ENCODE assay signal across 15 cellular contexts in genomic region chr7:154975984-154976383, GRCh38.
"Had no signal": no experiment of that assay in that cellular context is flagged by ENCODE, and none has a peak within 500 bp of the region (broad histone marks: within the 10 kb centered on the region; RNA-seq: fewer than 3 reads in every experiment).

No MANE protein-coding gene starts in this region.

- H3K27me3 ChIP-seq: adrenal gland, foreskin keratinocyte, heart left ventricle, sigmoid colon, suprapubic skin had no signal

- H3K9me3 ChIP-seq: adrenal gland, heart left ventricle, mucosa of descending colon, sigmoid colon, suprapubic skin had no signal

- H3K4me3 ChIP-seq: adrenal gland, heart left ventricle, mucosa of descending colon, sigmoid colon, suprapubic skin had no signal

- H3K9me3 Mint-ChIP-seq: activated CD4-positive, alpha-beta memory T cell treated with anti-CD3 and anti-CD28 coated beads, Interleukin-2, amount 10 ng/mL, durations not matched to agents 7 days and 5 days; natural killer cell; type B pancreatic cell had no signal

- H3K4me3 Mint-ChIP-seq: activated CD4-positive, alpha-beta memory T cell treated with anti-CD3 and anti-CD28 coated beads, Interleukin-2, amount 10 ng/mL, durations not matched to agents 7 days and 5 days; activated CD4-positive, alpha-beta T cell treated with anti-CD3 and anti-CD28 coated beads for 36 hours; natural killer cell; type B pancreatic cell had no signal

- H3K27me3 Mint-ChIP-seq: activated CD4-positive, alpha-beta memory T cell treated with anti-CD3 and anti-CD28 coated beads, Interleukin-2, amount 10 ng/mL, durations not matched to agents 7 days and 5 days; activated CD4-positive, alpha-beta T cell treated with anti-CD3 and anti-CD28 coated beads for 36 hours; type B pancreatic cell had no signal

- H3K27ac ChIP-seq: adrenal gland, foreskin keratinocyte, heart left ventricle, sigmoid colon, suprapubic skin, VCaP had no signal

- ATAC-seq: activated CD4-positive, alpha-beta T cell treated with anti-CD3 and anti-CD28 coated beads for 36 hours; foreskin keratinocyte; heart left ventricle; mucosa of descending colon; natural killer cell had no signal

- DNase-seq: activated CD4-positive, alpha-beta memory T cell treated with anti-CD3 and anti-CD28 coated beads, Interleukin-2, amount 10 ng/mL, durations not matched to agents 7 days and 5 days; activated CD4-positive, alpha-beta T cell treated with anti-CD3 and anti-CD28 coated beads for 36 hours; activated naive CD4-positive, alpha-beta T cell treated with Interleukin-2 at 50 U/mL for 16 hours; adrenal gland; foreskin keratinocyte; heart left ventricle; mammary epithelial cell; mucosa of descending colon; natural killer cell; sigmoid colon; stimulated activated CD4-positive, alpha-beta T cell treated with anti-CD3 and anti-CD28 coated beads, Interleukin-2, amount 100 ng/mL, for 24 hours; stimulated activated naive CD4-positive, alpha-beta T cell treated with Interleukin-2 at 50 U/mL for 16 hours had no signal

- H3K4me1 ChIP-seq: adrenal gland, foreskin keratinocyte, sigmoid colon, suprapubic skin had no signal

- H3K27ac Mint-ChIP-seq: activated CD4-positive, alpha-beta memory T cell treated with anti-CD3 and anti-CD28 coated beads, Interleukin-2, amount 10 ng/mL, durations not matched to agents 7 days and 5 days; activated CD4-positive, alpha-beta T cell treated with anti-CD3 and anti-CD28 coated beads for 36 hours; natural killer cell; type B pancreatic cell had no signal

- H3K36me3 ChIP-seq: adrenal gland had no signal
